Comparison of ENCODE assay signal across 13 cellular contexts in genomic region chr15:66085128-66085527, GRCh38.
DNase-seq lines count a peak whose midpoint lies in the region; ATAC-seq, FAIRE-seq and TF ChIP-seq lines count a peak whose summit lies in the region.
"Had no signal": no experiment of that assay in that cellular context is flagged by ENCODE, and none has a peak within 500 bp of the region (broad histone marks: within the 10 kb centered on the region; RNA-seq: fewer than 3 reads in every experiment).

No MANE protein-coding gene starts in this region.

- DNase-seq in ELF-1 (ENCODE audit: low read depth, low spot score) (peak; percentile 70), GM18507 (ENCODE audit: extremely low spot score, insufficient read length, low read depth) (no peak), SHP77 treated with DMSO at 0.1 percent for 48 hours (lab: John Stamatoyannopoulos, UW) (peak; percentile 29), foreskin keratinocyte (no peak), DMS79 (lab: John Stamatoyannopoulos, UW) (no peak), SIG-M5 treated with dmso at 0.1 percent for 504 hours (lab: John Stamatoyannopoulos, UW; ENCODE audit: unreplicated experiment) (no peak), NCI-H128 (lab: John Stamatoyannopoulos, UW; ENCODE audit: unreplicated experiment) (no peak)
- DNase-seq: activated CD8-positive, alpha-beta memory T cell treated with anti-CD3 and anti-CD28 coated beads, Interleukin-2, amount 50 U/mL, for 4 hours; central memory CD4-positive, alpha-beta T cell; DMS 273 treated with DMSO at 0.1 percent for 48 hours; left lung; NCI-H2081; SW 1271 had no signal

- TF ChIP-seq CTCF in foreskin keratinocyte (conservative IDR thresholded peaks at IDR 0.05) = peak; percentile 49

- peak; percentile 49 for FAIRE-seq in GM18507 (lab: Jason Lieb, UNC)

- H3K4me1 ChIP-seq in foreskin keratinocyte = peaks cover 4% of the 10 kb centered on the region
- H3K4me1 ChIP-seq: left lung had no signal

- H3K27ac ChIP-seq in foreskin keratinocyte = no peak overlapping the region
- H3K27ac ChIP-seq: left lung had no signal

- ATAC-seq in foreskin keratinocyte = no peak
- ATAC-seq: left lung had no signal

- H3K27me3 ChIP-seq in foreskin keratinocyte = peaks cover 46% of the 10 kb centered on the region

Comparison
In these comparisons a context has a peak if more than half of its experiments do, and no peak if none do; other contexts are left out.
1. DNase-seq: peak in ELF-1 (single experiment) and SHP77 treated with DMSO at 0.1 percent for 48 hours (single experiment); none in GM18507 (single experiment), foreskin keratinocyte (0 of 2), DMS79 (single experiment), SIG-M5 treated with dmso at 0.1 percent for 504 hours (single experiment) and NCI-H128 (single experiment).